In the genomic region with DNA sequence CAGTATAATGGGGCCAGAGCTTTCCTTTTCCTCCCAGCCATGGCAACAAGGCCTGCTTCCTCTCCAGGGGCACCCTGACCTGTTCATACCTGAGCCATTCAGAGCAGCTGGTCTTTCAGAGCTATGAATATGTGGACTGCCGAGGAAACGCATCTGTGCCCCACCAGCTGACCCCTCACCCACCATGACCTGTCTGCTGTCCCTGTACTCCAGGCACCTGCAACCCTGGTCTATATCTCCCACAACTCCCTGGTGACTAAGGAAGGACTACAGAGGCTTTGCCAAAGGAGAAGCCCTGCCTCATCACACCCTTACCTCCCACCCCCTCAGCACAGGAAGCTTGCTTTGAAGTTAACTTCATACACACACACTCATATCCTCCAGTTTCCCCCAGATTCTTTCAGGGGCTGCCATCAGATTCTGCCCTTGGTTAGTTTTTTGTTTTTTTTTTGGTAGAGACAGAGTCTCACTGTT, we compare ENCODE assay signal across 20 cellular contexts. TPM values are rescaled to one million over a fixed set of nuclear protein-coding genes. Genes with fewer than 3 reads are reported as not detected.
DNase-seq lines count a peak whose midpoint lies in the region; ATAC-seq and TF ChIP-seq lines count a peak whose summit lies in the region.
"Had no signal": no experiment of that assay in that cellular context is flagged by ENCODE, and none has a peak within 500 bp of the region (broad histone marks: within the 10 kb centered on the region; RNA-seq: fewer than 3 reads in every experiment).

No MANE protein-coding gene starts in this region.

- H3K4me3 ChIP-seq in uterus (no peak overlapping the region), foreskin fibroblast (ENCODE audit: low read depth in 1 of 2, low read length in 2 of 2) (no peak overlapping the region), mammary epithelial cell (replicated peaks in 1 of 3; ENCODE audit: insufficient read depth in 1 of 3, low read depth in 2 of 3, low read length in 3 of 3) (no peak overlapping the region)
- H3K4me3 ChIP-seq: GM12878 had no signal

- in situ Hi-C loops in mammary epithelial cell (cut with MboI; ENCODE audit: low sequenced_read_pairs in 2 of 2): no loop called here

- H2AFZ ChIP-seq in mammary epithelial cell (ENCODE audit: low read depth, low read length): no peak overlapping the region

- no peak overlapping the region for H3K9ac ChIP-seq in mammary epithelial cell (ENCODE audit: insufficient read depth, low read length)

- BruUV-seq in mammary epithelial cell (replicated peaks; lab: Mats Ljungman, UMichigan): no TSS peak

- H3K79me2 ChIP-seq in mammary epithelial cell (ENCODE audit: insufficient read depth, low read length): no peaks in the 10 kb centered on the region

- 92% methylated on average over 2 of the region's 2 CpGs for WGBS in mammary epithelial cell (ENCODE audit: low coverage, missing lambda C conversion rate)

- no peak for TF ChIP-seq POLR2A in uterus (IDR thresholded peaks at IDR 0.05)

- no peak for DNase-seq in activated naive CD4-positive, alpha-beta T cell treated with anti-CD3 and anti-CD28 coated beads, Interleukin-2, amount 10 ng/mL, durations not matched to agents 7 days and 5 days
- DNase-seq in activated naive CD4-positive, alpha-beta T cell treated with Interleukin-2 at 50 U/mL for 16 hours: no peak
- DNase-seq in activated CD4-positive, alpha-beta T cell treated with anti-CD3 and anti-CD28 coated beads, Interleukin-2, amount 10 ng/mL, durations not matched to agents 7 days and 5 days: no peak
- peak; percentile 33 for DNase-seq in chondrocyte (ENCODE audit: low spot score)
- peak; percentile 17 to 32 for DNase-seq in stimulated activated naive CD8-positive, alpha-beta T cell treated with anti-CD3 and anti-CD28 coated beads, Interleukin-15, amount 100 ng/mL, for 72 hours
- DNase-seq in uterus: no peak
- DNase-seq in foreskin fibroblast: no peak
- no peak for DNase-seq in mammary epithelial cell
- DNase-seq: cortex of kidney, NCI-H2107 had no signal

- H3K36me3 Mint-ChIP-seq in activated naive CD4-positive, alpha-beta T cell treated with anti-CD3 and anti-CD28 coated beads, Interleukin-2, amount 10 ng/mL, durations not matched to agents 7 days and 5 days: peaks cover 21% of the 10 kb centered on the region
- H3K36me3 Mint-ChIP-seq in activated CD4-positive, alpha-beta T cell treated with anti-CD3 and anti-CD28 coated beads, Interleukin-2, amount 10 ng/mL, durations not matched to agents 7 days and 5 days (ENCODE audit: low read depth): peaks cover 21% of the 10 kb centered on the region
- peaks cover 15% of the 10 kb centered on the region for H3K36me3 Mint-ChIP-seq in chondrocyte (ENCODE audit: low read depth)

- TF ChIP-seq CTCF in chondrocyte (IDR thresholded peaks at IDR 0.05): no peak
- TF ChIP-seq CTCF in uterus (IDR thresholded peaks at IDR 0.05): no peak
- no peak for TF ChIP-seq CTCF in foreskin fibroblast (IDR thresholded peaks at IDR 0.05; ENCODE audit: low read depth, low read length)
- TF ChIP-seq CTCF in mammary epithelial cell (conservative IDR thresholded peaks at IDR 0.05 in 1 of 2, IDR thresholded peaks at IDR 0.05 in 1 of 2; ENCODE audit: extremely low read depth in 1 of 2, insufficient read depth in 1 of 2, low read depth in 1 of 2, low read length in 2 of 2): no peak

- H3K36me3 ChIP-seq in uterus (no peaks in the 10 kb centered on the region), mammary epithelial cell (ENCODE audit: insufficient read depth, low read length) (peaks cover 2% of the 10 kb centered on the region)

- H3K27me3 ChIP-seq in uterus (no peaks in the 10 kb centered on the region), mammary epithelial cell (ENCODE audit: insufficient read depth, low read length) (no peaks in the 10 kb centered on the region)

- no peaks in the 10 kb centered on the region for H4K20me1 ChIP-seq in mammary epithelial cell (ENCODE audit: insufficient read depth, low read length)

- H3K4me1 Mint-ChIP-seq in activated naive CD4-positive, alpha-beta T cell treated with anti-CD3 and anti-CD28 coated beads, Interleukin-2, amount 10 ng/mL, durations not matched to agents 7 days and 5 days: peaks cover 38% of the 10 kb centered on the region
- peaks cover 37% of the 10 kb centered on the region for H3K4me1 Mint-ChIP-seq in activated CD4-positive, alpha-beta T cell treated with anti-CD3 and anti-CD28 coated beads, Interleukin-2, amount 10 ng/mL, durations not matched to agents 7 days and 5 days
- peaks cover 16% of the 10 kb centered on the region for H3K4me1 Mint-ChIP-seq in chondrocyte (ENCODE audit: low read depth)
- peaks cover 63% of the 10 kb centered on the region for H3K4me1 Mint-ChIP-seq in stimulated activated naive CD8-positive, alpha-beta T cell treated with anti-CD3 and anti-CD28 coated beads, Interleukin-15, amount 100 ng/mL, for 72 hours

- POLR2A ChIA-PET in activated CD4-positive, alpha-beta T cell treated with anti-CD3 and anti-CD28 coated beads, Interleukin-2, amount 10 ng/mL, durations not matched to agents 7 days and 5 days (lab: Charles Lee): interaction anchor here (1.5 kb wide), 1 partner anchor 98 kb away, joined by 3 read pairs; no protein-coding TSS in a partner anchor

- intact Hi-C loops in uterus (cut with DNase I; ENCODE audit: low total_unique reads): no loop called here
- intact Hi-C loops in mammary epithelial cell (cut with micrococcal nuclease): no loop called here

- H3K4me1 ChIP-seq in uterus: no peaks in the 10 kb centered on the region
- H3K4me1 ChIP-seq in mammary epithelial cell (ENCODE audit: insufficient read depth, low read length): no peaks in the 10 kb centered on the region

- peak overlapping the region; percentile 80 for H3K27ac Mint-ChIP-seq in activated naive CD4-positive, alpha-beta T cell treated with anti-CD3 and anti-CD28 coated beads, Interleukin-2, amount 10 ng/mL, durations not matched to agents 7 days and 5 days
- H3K27ac Mint-ChIP-seq in activated CD4-positive, alpha-beta T cell treated with anti-CD3 and anti-CD28 coated beads, Interleukin-2, amount 10 ng/mL, durations not matched to agents 7 days and 5 days: peak overlapping the region; percentile 67
- no peak overlapping the region for H3K27ac Mint-ChIP-seq in chondrocyte (ENCODE audit: unreplicated experiment)
- H3K27ac Mint-ChIP-seq in stimulated activated naive CD8-positive, alpha-beta T cell treated with anti-CD3 and anti-CD28 coated beads, Interleukin-15, amount 100 ng/mL, for 72 hours: peak overlapping the region; percentile 91 to 96

- H3K27me3 Mint-ChIP-seq in activated naive CD4-positive, alpha-beta T cell treated with anti-CD3 and anti-CD28 coated beads, Interleukin-2, amount 10 ng/mL, durations not matched to agents 7 days and 5 days: no peaks in the 10 kb centered on the region
- H3K27me3 Mint-ChIP-seq in activated CD4-positive, alpha-beta T cell treated with anti-CD3 and anti-CD28 coated beads, Interleukin-2, amount 10 ng/mL, durations not matched to agents 7 days and 5 days: no peaks in the 10 kb centered on the region
- no peaks in the 10 kb centered on the region for H3K27me3 Mint-ChIP-seq in chondrocyte (ENCODE audit: low read depth)
- H3K27me3 Mint-ChIP-seq in stimulated activated naive CD8-positive, alpha-beta T cell treated with anti-CD3 and anti-CD28 coated beads, Interleukin-15, amount 100 ng/mL, for 72 hours: no peaks in the 10 kb centered on the region

- CTCF ChIA-PET in activated naive CD4-positive, alpha-beta T cell treated with anti-CD3 and anti-CD28 coated beads, Interleukin-2, amount 10 ng/mL, durations not matched to agents 7 days and 5 days (lab: Charles Lee): interaction anchor here (1.6 kb wide), 1 partner anchor 46 kb away, joined by 3 read pairs; the partner anchor contains the start of gene NBR1
- CTCF ChIA-PET in activated CD4-positive, alpha-beta T cell treated with anti-CD3 and anti-CD28 coated beads, Interleukin-2, amount 10 ng/mL, durations not matched to agents 7 days and 5 days (lab: Charles Lee): interaction anchor here (0.6 to 1.0 kb wide), 4 partner anchors 9 to 1211 kb away, joined by 3 to 4 read pairs (median 4); no protein-coding TSS in a partner anchor
- CTCF ChIA-PET in mammary epithelial cell (lab: Charles Lee; ENCODE audit: low non-redundant PET): no interaction called here

- H3K4me2 ChIP-seq in mammary epithelial cell (ENCODE audit: insufficient read depth, low read depth, low read length): no peak overlapping the region

- H3K9me3 ChIP-seq in uterus (no peaks in the 10 kb centered on the region), mammary epithelial cell (replicated peaks; ENCODE audit: insufficient read depth, low read length) (no peaks in the 10 kb centered on the region)
- H3K9me3 ChIP-seq: Caco-2 had no signal

- ATAC-seq in stimulated activated naive CD8-positive, alpha-beta T cell treated with anti-CD3 and anti-CD28 coated beads, Interleukin-15, amount 100 ng/mL, for 72 hours: peak; percentile 89
- ATAC-seq: GM12878 had no signal

- no peak overlapping the region for H3K4me3 Mint-ChIP-seq in activated naive CD4-positive, alpha-beta T cell treated with anti-CD3 and anti-CD28 coated beads, Interleukin-2, amount 10 ng/mL, durations not matched to agents 7 days and 5 days
- H3K4me3 Mint-ChIP-seq in activated CD4-positive, alpha-beta T cell treated with anti-CD3 and anti-CD28 coated beads, Interleukin-2, amount 10 ng/mL, durations not matched to agents 7 days and 5 days: no peak overlapping the region
- no peak overlapping the region for H3K4me3 Mint-ChIP-seq in chondrocyte (ENCODE audit: unreplicated experiment)
- peak overlapping the region; percentile 51 to 74 for H3K4me3 Mint-ChIP-seq in stimulated activated naive CD8-positive, alpha-beta T cell treated with anti-CD3 and anti-CD28 coated beads, Interleukin-15, amount 100 ng/mL, for 72 hours
- H3K4me3 Mint-ChIP-seq: neural crest cell had no signal

- no peaks in the 10 kb centered on the region for H3K9me3 Mint-ChIP-seq in activated naive CD4-positive, alpha-beta T cell treated with anti-CD3 and anti-CD28 coated beads, Interleukin-2, amount 10 ng/mL, durations not matched to agents 7 days and 5 days
- H3K9me3 Mint-ChIP-seq in activated CD4-positive, alpha-beta T cell treated with anti-CD3 and anti-CD28 coated beads, Interleukin-2, amount 10 ng/mL, durations not matched to agents 7 days and 5 days: no peaks in the 10 kb centered on the region
- no peaks in the 10 kb centered on the region for H3K9me3 Mint-ChIP-seq in chondrocyte (ENCODE audit: low read depth)
- no peaks in the 10 kb centered on the region for H3K9me3 Mint-ChIP-seq in stimulated activated naive CD8-positive, alpha-beta T cell treated with anti-CD3 and anti-CD28 coated beads, Interleukin-15, amount 100 ng/mL, for 72 hours
- H3K9me3 Mint-ChIP-seq: neural crest cell had no signal

- H3K27ac ChIP-seq in uterus (no peak overlapping the region), mammary epithelial cell (ENCODE audit: insufficient read depth, low read depth, low read length) (no peak overlapping the region)

- dilution Hi-C loops in mammary epithelial cell (cut with HindIII; ENCODE audit: low sequenced_read_pairs): no loop called here

RNA-seq across cellular contexts. Expression of gene TMEM106A, which starts 6.0 kb away (rescaled TPM):
- total RNA-seq in activated CD4-positive, alpha-beta T cell treated with anti-CD3 and anti-CD28 coated beads, Interleukin-2, amount 10 ng/mL, durations not matched to agents 7 days and 5 days: 10 to 100 TPM; 11.7 to 11.8 TPM
- total RNA-seq in chondrocyte: 12.0 to 18.3 TPM (median 16.4 TPM) in 3 replicates
- total RNA-seq in uterus: 10 to 100 TPM in 2 of 4 donors, 1 to 10 TPM in 2; 2.3 to 20.7 (median 11.9) TPM
- 1 to 10 TPM; 2.0 to 4.7 TPM for total RNA-seq in mammary epithelial cell
- 1.9 TPM for polyA plus RNA-seq in mammary epithelial cell
- polyA minus RNA-seq in mammary epithelial cell: 21.3 TPM
- total RNA-seq: G401 had no signal

RNA-seq across cellular contexts. Expression of gene CCDC200, which starts 10.8 kb away (rescaled TPM):
- total RNA-seq in activated CD4-positive, alpha-beta T cell treated with anti-CD3 and anti-CD28 coated beads, Interleukin-2, amount 10 ng/mL, durations not matched to agents 7 days and 5 days: not detected
- total RNA-seq in chondrocyte (not detected in 3 replicates), uterus (not detected), mammary epithelial cell (not detected)
- not detected for polyA plus RNA-seq in mammary epithelial cell
- polyA minus RNA-seq in mammary epithelial cell: not detected
- total RNA-seq: Caco-2, epithelial cell of proximal tubule, G401, GM12878, H1, neural crest cell, renal cortical epithelial cell, SK-MEL-5, ureter had no signal
- polyA plus RNA-seq: AG04450 had no signal

RNA-seq across cellular contexts. Expression of gene RNU2-1, which starts 16.1 kb away (rescaled TPM):
- total RNA-seq in activated CD4-positive, alpha-beta T cell treated with anti-CD3 and anti-CD28 coated beads, Interleukin-2, amount 10 ng/mL, durations not matched to agents 7 days and 5 days: 1,000 to 10,000 TPM; 5,823 to 8,052 TPM
- total RNA-seq in chondrocyte (2,934 to 3,390 TPM (median 3,124 TPM) in 3 replicates), uterus (1,000 to 10,000 TPM in 1 of 4 donors, not detected in 3; 2,193 TPM), mammary epithelial cell (1,000 to 10,000 TPM in 1 of 2 donors, not detected in 1; 2,951 TPM)
- not detected for polyA plus RNA-seq in mammary epithelial cell
- polyA minus RNA-seq in mammary epithelial cell: not detected
- total RNA-seq: epithelial cell of proximal tubule, G401, renal cortical epithelial cell, SK-MEL-5 had no signal
- polyA plus RNA-seq: AG04450, H1 had no signal

RNA-seq across cellular contexts. Expression of gene NBR1, which starts 46.6 kb away (rescaled TPM):
- total RNA-seq in activated CD4-positive, alpha-beta T cell treated with anti-CD3 and anti-CD28 coated beads, Interleukin-2, amount 10 ng/mL, durations not matched to agents 7 days and 5 days: 10 to 100 TPM; 53.9 to 54.3 TPM
- total RNA-seq in chondrocyte: 62.7 to 70.9 TPM (median 63.3 TPM) in 3 replicates
- 100 to 1,000 TPM in 1 of 4 donors, 10 to 100 TPM in 3; 30.0 to 126 (median 67.2) TPM for total RNA-seq in uterus
- total RNA-seq in mammary epithelial cell: 100 to 1,000 TPM in 1 of 2 donors, 10 to 100 TPM in 1; 65.2 to 100 TPM
- polyA plus RNA-seq in mammary epithelial cell: 42.3 TPM
- polyA minus RNA-seq in mammary epithelial cell: 52.6 TPM

Comparison
In these comparisons a context has a peak if more than half of its experiments do, and no peak if none do; other contexts are left out.
1. DNase-seq: peak in chondrocyte (single experiment) and stimulated activated naive CD8-positive, alpha-beta T cell treated with anti-CD3 and anti-CD28 coated beads, Interleukin-15, amount 100 ng/mL, for 72 hours (2 of 2); none in activated naive CD4-positive, alpha-beta T cell treated with anti-CD3 and anti-CD28 coated beads, Interleukin-2, amount 10 ng/mL, durations not matched to agents 7 days and 5 days (single experiment), activated naive CD4-positive, alpha-beta T cell treated with Interleukin-2 at 50 U/mL for 16 hours (single experiment), activated CD4-positive, alpha-beta T cell treated with anti-CD3 and anti-CD28 coated beads, Interleukin-2, amount 10 ng/mL, durations not matched to agents 7 days and 5 days (single experiment), uterus (0 of 2), foreskin fibroblast (0 of 2) and mammary epithelial cell (single experiment).
2. H3K4me3 Mint-ChIP-seq: peak in stimulated activated naive CD8-positive, alpha-beta T cell treated with anti-CD3 and anti-CD28 coated beads, Interleukin-15, amount 100 ng/mL, for 72 hours (2 of 2); none in activated naive CD4-positive, alpha-beta T cell treated with anti-CD3 and anti-CD28 coated beads, Interleukin-2, amount 10 ng/mL, durations not matched to agents 7 days and 5 days (single experiment), activated CD4-positive, alpha-beta T cell treated with anti-CD3 and anti-CD28 coated beads, Interleukin-2, amount 10 ng/mL, durations not matched to agents 7 days and 5 days (single experiment) and chondrocyte (single experiment).